In the genomic region with DNA sequence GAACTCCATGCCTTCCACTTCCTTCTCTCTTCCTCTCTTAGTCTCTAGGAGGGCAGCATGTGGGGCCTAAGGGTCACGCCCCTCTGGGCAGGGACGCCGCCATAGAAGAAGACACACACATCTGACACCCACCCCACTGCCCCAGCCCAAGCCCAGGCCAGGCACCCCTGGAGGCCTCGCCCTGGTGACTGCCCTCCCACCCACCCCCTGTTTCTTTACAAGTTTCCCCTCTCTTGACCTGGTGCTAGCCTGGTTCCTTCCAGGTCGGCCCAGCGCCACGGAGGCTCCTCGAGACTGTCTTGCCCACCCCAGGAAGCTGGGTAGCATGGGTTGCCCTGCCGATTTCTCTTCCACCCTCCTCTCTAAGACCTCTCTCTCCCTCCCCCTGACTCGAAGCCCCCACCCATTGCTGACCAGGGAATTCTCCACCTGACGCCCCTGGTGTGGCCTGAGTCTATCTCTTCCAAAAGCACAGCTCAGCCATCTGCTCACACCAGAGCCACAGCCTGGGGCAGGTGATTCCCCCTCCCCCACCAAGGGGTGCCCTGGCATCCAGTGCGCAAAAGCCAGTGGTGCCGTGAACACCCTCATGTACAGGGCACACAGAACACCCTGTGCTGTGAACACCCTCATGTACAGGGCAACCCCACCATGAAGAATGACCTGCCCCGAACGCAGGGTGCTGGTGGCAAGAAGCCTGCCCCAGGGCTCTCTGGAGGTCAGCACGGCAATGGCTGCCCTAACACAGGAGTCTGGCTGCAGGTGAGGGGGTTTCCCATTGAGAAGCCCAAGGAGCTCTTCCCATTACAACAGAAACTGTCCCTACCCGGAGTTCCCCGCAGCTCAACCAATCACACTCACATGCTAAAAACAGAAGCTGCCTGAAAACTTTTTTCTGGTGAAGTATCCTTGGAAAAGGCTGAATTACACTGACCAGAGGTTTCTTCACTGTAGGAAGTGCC, we compare ENCODE assay signal across 31 cellular contexts. TPM values are rescaled to one million over a fixed set of nuclear protein-coding genes. Genes with fewer than 3 reads are reported as not detected.
"Had no signal": no experiment of that assay in that cellular context is flagged by ENCODE, and none has a peak within 500 bp of the region (broad histone marks: within the 10 kb centered on the region; RNA-seq: fewer than 3 reads in every experiment).

No MANE protein-coding gene starts in this region.

- H3K27me3 ChIP-seq: ovary, right lobe of liver, thyroid gland had no signal

- FAIRE-seq: colon had no signal

- DNase-seq: activated CD4-positive, alpha-beta memory T cell treated with anti-CD3 and anti-CD28 coated beads for 36 hours; activated CD4-positive, alpha-beta T cell treated with anti-CD3 and anti-CD28 coated beads, Interleukin-2, amount 10 ng/mL, durations not matched to agents 24 days and 14 days; activated CD4-positive, CD25-positive, alpha-beta regulatory T cell treated with anti-CD3 and anti-CD28 coated beads, Interleukin-2, amount 50 U/mL, for 72 hours; activated naive CD8-positive, alpha-beta T cell treated with anti-CD3 and anti-CD28 coated beads, Interleukin-2, amount 50 U/mL, for 24 hours; activated T-cell treated with anti-CD3 and anti-CD28 coated beads, Interleukin-2, amount 50 U/mL, for 48 hours; amygdala; central memory CD4-positive, alpha-beta T cell; dermis blood vessel endothelial cell; effector CD4-positive, alpha-beta T cell; esophagus squamous epithelium; foreskin melanocyte; heart right ventricle; kidney glomerular epithelial cell; left lung; lower lobe of right lung; mesenchymal stem cell; natural killer cell; ovary; psoas muscle; right lobe of liver; stimulated activated CD4-positive, alpha-beta T cell treated with anti-CD3 and anti-CD28 coated beads, Interleukin-12 subunit alpha, Interleukin-12 subunit beta, amount 100 ng/mL, for 4 hours; stimulated activated CD4-positive, alpha-beta T cell treated with anti-CD3 and anti-CD28 coated beads, Interleukin-4, amount 100 ng/mL, for 1 hour; stomach; T-helper 2 cell; thyroid gland had no signal

- H3K9me3 ChIP-seq: esophagus squamous epithelium, lower lobe of right lung, neutrophil, ovary, psoas muscle, right lobe of liver, thyroid gland had no signal

- H3K36me3 ChIP-seq: breast epithelium, esophagus squamous epithelium, heart right ventricle, left lung, lower lobe of right lung, neutrophil, ovary, right lobe of liver, stomach, thyroid gland had no signal

- H3K27ac ChIP-seq: breast epithelium, epithelial cell of prostate, esophagus squamous epithelium, heart right ventricle, left lung, lower lobe of right lung, neutrophil, ovary, psoas muscle, right lobe of liver, stomach, thyroid gland had no signal

- H3K4me1 ChIP-seq: breast epithelium, esophagus squamous epithelium, heart right ventricle, left lung, lower lobe of right lung, psoas muscle, right lobe of liver, stomach, thyroid gland had no signal

- ATAC-seq: activated naive CD8-positive, alpha-beta T cell treated with anti-CD3 and anti-CD28 coated beads, Interleukin-2, amount 50 U/mL, for 24 hours; heart right ventricle; left lung; lower lobe of right lung; natural killer cell; psoas muscle; right lobe of liver had no signal

- H3K4me3 ChIP-seq: breast epithelium, esophagus squamous epithelium, heart right ventricle, left lung, lower lobe of right lung, ovary, psoas muscle, right lobe of liver, stomach, thyroid gland had no signal

RNA-seq across cellular contexts. Expression of gene SALL3, which starts 13.4 kb away (rescaled TPM):
- total RNA-seq: activated CD4-positive, alpha-beta memory T cell treated with anti-CD3 and anti-CD28 coated beads for 36 hours; activated CD4-positive, alpha-beta T cell treated with anti-CD3 and anti-CD28 coated beads, Interleukin-2, amount 10 ng/mL, durations not matched to agents 24 days and 14 days; activated T-helper 2 cell treated with anti-CD3 and anti-CD28 coated beads, Interferon-gamma antibody, Interleukin-2, Interleukin-4, amounts not matched to agents 10 μg/mL and 5 μg/mL and 100 μg/mL, durations not matched to agents 14 hours and 24 hours and 36 hours; breast epithelium; esophagus squamous epithelium; left lung; lower lobe of right lung; natural killer cell; right lobe of liver; skeletal muscle tissue; stomach had no signal
- polyA plus RNA-seq: stomach had no signal
